35 cellular contexts compared by ENCODE assay signal in the genomic region with DNA sequence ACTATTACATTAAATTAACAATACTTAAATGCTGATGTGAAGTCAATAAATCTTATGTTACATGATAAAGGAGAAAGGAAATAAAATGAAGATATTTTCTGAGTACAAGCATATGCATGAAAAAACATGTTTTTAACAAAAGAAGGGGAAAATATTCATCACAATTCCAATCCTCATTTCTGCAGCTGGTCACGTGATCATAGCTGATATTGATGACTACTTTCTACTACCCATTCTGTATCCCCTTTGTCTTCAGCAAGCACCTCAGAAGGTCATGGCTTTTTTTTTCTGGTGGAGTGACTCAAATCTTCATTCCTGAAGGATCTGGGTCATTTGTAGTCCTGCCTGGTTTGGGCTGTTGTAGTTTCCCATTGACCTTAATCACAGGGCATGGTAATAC.
"Had no signal": no experiment of that assay in that cellular context is flagged by ENCODE, and none has a peak within 500 bp of the region (broad histone marks: within the 10 kb centered on the region; RNA-seq: fewer than 3 reads in every experiment).

No MANE protein-coding gene starts in this region.

- H3K4me3 ChIP-seq: MG63 had no signal

- H3K9me3 ChIP-seq: MG63 had no signal

- H3K36me3 ChIP-seq: MG63 had no signal

- DNase-seq: Karpas-422, Kasumi-1, MG63, MM.1S, MV-4-11, NCI-H1048, NCI-H1092, NCI-H1092 treated with DMSO at 0.1 percent for 48 hours, NCI-H1105, NCI-H1105 treated with DMSO at 0.1 percent for 48 hours, NCI-H1417, NCI-H1417 treated with DMSO at 0.1 percent for 48 hours, NCI-H1436, NCI-H1436 treated with DMSO at 0.1 percent for 48 hours, NCI-H146, NCI-H1694, NCI-H1694 treated with DMSO at 0.1 percent for 48 hours, NCI-H187, NCI-H187 treated with DMSO at 0.1 percent for 48 hours, NCI-H1930, NCI-H2029, NCI-H2029 treated with DMSO at 0.1 percent for 48 hours, NCI-H2081, NCI-H2081 treated with DMSO at 0.1 percent for 48 hours, NCI-H2107, NCI-H2171, NCI-H2171 treated with DMSO at 0.1 percent for 48 hours, NCI-H2227 treated with DMSO at 0.1 percent for 48 hours, NCI-H226, NCI-H345, NCI-H446, NCI-H446 treated with DMSO at 0.1 percent for 48 hours, NCI-H510A, NCI-H510A treated with DMSO at 0.1 percent for 48 hours, NCI-H524 had no signal
